9 cellular contexts compared by ENCODE assay signal in genomic region chr11:61295596-61295926, GRCh38. TPM values are rescaled to one million over a fixed set of nuclear protein-coding genes. Genes with fewer than 3 reads are reported as not detected.
A peak's percentile ranks its signal among the peaks of the same experiment; 100 is the strongest.
DNase-seq lines count a peak whose midpoint lies in the region; ATAC-seq and TF ChIP-seq lines count a peak whose summit lies in the region.
"Had no signal": no experiment of that assay in that cellular context is flagged by ENCODE, and none has a peak within 500 bp of the region (broad histone marks: within the 10 kb centered on the region; RNA-seq: fewer than 3 reads in every experiment).

No MANE protein-coding gene starts in this region.

- H3K36me3 ChIP-seq in SK-N-SH (replicated peaks in 1 of 2; ENCODE audit: control insufficient read depth in 1 of 2, insufficient read depth in 2 of 2, low read length in 1 of 2) (peaks cover 3 to 27% of the 10 kb centered on the region in 2 experiments), stomach (peaks cover 14 to 30% (median 26%) of the 10 kb centered on the region in 4 donors)

- no peak for TF ChIP-seq RAD21 in SK-N-SH (IDR thresholded peaks at IDR 0.05; ENCODE audit: low read length)

- H3K4me2 ChIP-seq in SK-N-SH, result peak overlapping the region; percentile 97

- DNase-seq in SK-N-SH (no peak), stomach (peak; percentile 34), caudate nucleus (lab: John Stamatoyannopoulos, UW) (no peak)
- DNase-seq in activated CD8-positive, alpha-beta T cell treated with anti-CD3 and anti-CD28 coated beads for 36 hours, result no peak
- DNase-seq: SW 1271 had no signal

- POLR2A ChIA-PET in SK-N-SH (lab: Yijun Ruan, JAX), result interaction anchor here (0.6 to 0.8 kb wide), 2 partner anchors 66 to 119 kb away, joined by 3 to 9 read pairs; partner anchors contain the start of genes CYB561A3 and TMEM138
- POLR2A ChIA-PET in activated CD8-positive, alpha-beta T cell treated with anti-CD3 and anti-CD28 coated beads for 36 hours (lab: Charles Lee), result interaction anchor here (0.7 to 4.3 kb wide), 7 partner anchors 13 to 133 kb away, joined by 3 to 26 read pairs (median 20); partner anchors contain the start of genes DDB1 and TKFC

- H3K4me3 ChIP-seq in SK-N-SH (ENCODE audit: low read depth in 2 of 2, low read length in 1 of 2) (peak overlapping the region; percentile 55 to 69; a peak in 2 of 4 replicates), iPS-18c (ENCODE audit: insufficient read depth, low read depth, low read length) (peak overlapping the region; percentile 73; the same call in 1 of the 2 replicates), stomach (peak overlapping the region; percentile 48 to 69 (median 62))

- peaks cover 5% of the 10 kb centered on the region for H3K27me3 Mint-ChIP-seq in activated CD8-positive, alpha-beta T cell treated with anti-CD3 and anti-CD28 coated beads for 36 hours

- whole genome bisulfite sequencing in SK-N-SH (ENCODE audit: low lambda C conversion rate), result 97% methylated on average over 6 of the region's 12 CpGs
- 45 to 88% (median 57%) methylated on average over 3 to 12 of the region's 12 CpGs for WGBS in stomach, 5 donors

- H3K9me2 ChIP-seq in SK-N-SH, result no peaks in the 10 kb centered on the region

- H3K4me3 Mint-ChIP-seq in activated CD8-positive, alpha-beta T cell treated with anti-CD3 and anti-CD28 coated beads for 36 hours, result peak overlapping the region; percentile 92

- CTCF ChIA-PET in SK-N-SH (lab: Yijun Ruan, JAX), result interaction anchor here (0.7 to 2.0 kb wide), 5 partner anchors 41 to 464 kb away, joined by 3 to 8 read pairs (median 5); no protein-coding TSS in a partner anchor
- CTCF ChIA-PET in activated CD8-positive, alpha-beta T cell treated with anti-CD3 and anti-CD28 coated beads for 36 hours (lab: Charles Lee), result interaction anchor here (1.4 to 3.2 kb wide), 6 partner anchors 16 to 464 kb away, joined by 3 to 23 read pairs (median 7); no protein-coding TSS in a partner anchor

- H3K9me3 Mint-ChIP-seq in activated CD8-positive, alpha-beta T cell treated with anti-CD3 and anti-CD28 coated beads for 36 hours, result no peaks in the 10 kb centered on the region

- H2AFZ ChIP-seq in SK-N-SH (ENCODE audit: low read depth), result no peak overlapping the region

- TF ChIP-seq CTCF in SK-N-SH (IDR thresholded peaks at IDR 0.05) (no peak), stomach (IDR thresholded peaks at IDR 0.05) (no peak)
- TF ChIP-seq CTCF in activated CD8-positive, alpha-beta T cell treated with anti-CD3 and anti-CD28 coated beads for 36 hours (IDR thresholded peaks at IDR 0.05), result no peak

- H3K9me3 ChIP-seq in SK-N-SH, result no peaks in the 10 kb centered on the region
- no peaks in the 10 kb centered on the region for H3K9me3 ChIP-seq in iPS-18c (ENCODE audit: control insufficient read depth, insufficient read depth, low read length)
- H3K9me3 ChIP-seq in stomach, result no peaks in the 10 kb centered on the region

- peaks cover 44% of the 10 kb centered on the region for H3K4me1 Mint-ChIP-seq in activated CD8-positive, alpha-beta T cell treated with anti-CD3 and anti-CD28 coated beads for 36 hours (ENCODE audit: low read depth)

- H4K20me1 ChIP-seq in SK-N-SH (ENCODE audit: insufficient read depth), result 0 out of 2 replicates have a peak, but pooled peaks cover 6% of the 10 kb centered on the region

- no peak for TF ChIP-seq POLR2A in stomach (IDR thresholded peaks at IDR 0.05)

- ATAC-seq in SK-N-SH treated with all-trans-retinoic acid at 6 μM for 48 hours (no peak), GM19395 (IDR thresholded peaks at IDR 0.05; ENCODE audit: unreplicated experiment) (no peak), HG02759 (IDR thresholded peaks at IDR 0.05; ENCODE audit: unreplicated experiment) (no peak)
- ATAC-seq in activated CD8-positive, alpha-beta T cell treated with anti-CD3 and anti-CD28 coated beads for 36 hours, result no peak

- TF ChIP-seq EP300 in SK-N-SH (IDR thresholded peaks at IDR 0.05; ENCODE audit: borderline replicate concordance in 1 of 2, low read depth in 1 of 2, low read length in 1 of 2) (no peak), stomach (IDR thresholded peaks at IDR 0.05) (no peak)

- peaks cover 47% of the 10 kb centered on the region for H3K36me3 Mint-ChIP-seq in activated CD8-positive, alpha-beta T cell treated with anti-CD3 and anti-CD28 coated beads for 36 hours (ENCODE audit: low read depth)

- H3K27me3 ChIP-seq in SK-N-SH (ENCODE audit: insufficient read depth) (no peaks in the 10 kb centered on the region), stomach (peaks cover 0 to 44% (median 19%) of the 10 kb centered on the region in 3 donors)

- peaks cover 16 to 23% of the 10 kb centered on the region in 2 experiments; a peak in 2 of 4 replicates for H3K4me1 ChIP-seq in SK-N-SH (ENCODE audit: control insufficient read depth in 1 of 2, insufficient read depth in 2 of 2, low read depth in 1 of 2, low read length in 1 of 2)
- H3K4me1 ChIP-seq in stomach, result peaks cover 24 to 46% (median 34%) of the 10 kb centered on the region in 4 donors

- H3K27ac ChIP-seq in SK-N-SH (ENCODE audit: low read depth in 2 of 2, low read length in 1 of 2) (no peak overlapping the region), stomach (peak overlapping the region in 2 of 5 donors; percentile 28 to 66), caudate nucleus (ENCODE audit: low read depth, low read length) (no peak overlapping the region)

- no peak overlapping the region for H3K27ac Mint-ChIP-seq in activated CD8-positive, alpha-beta T cell treated with anti-CD3 and anti-CD28 coated beads for 36 hours

- no peak overlapping the region for H3K9ac ChIP-seq in SK-N-SH

- peaks cover 17% of the 10 kb centered on the region for H3F3A ChIP-seq in SK-N-SH (replicated peaks; ENCODE audit: insufficient read depth)

- no peaks in the 10 kb centered on the region for H3K79me2 ChIP-seq in SK-N-SH (ENCODE audit: insufficient read depth)

- intact Hi-C loops in activated CD8-positive, alpha-beta T cell treated with anti-CD3 and anti-CD28 coated beads for 36 hours (cut with micrococcal nuclease), result no loop called here
- intact Hi-C loops in stomach (cut with DNase I; ENCODE audit: low total_unique reads), result no loop called here

TF ChIP-seq in SK-N-SH treated with all-trans-retinoic acid at 6 μM for 48 hours, 23 proteins besides CTCF, POLR2A, EP300 and RAD21:
- TF ChIP-seq GLIS3 (CRISPR knock-in tag; IDR thresholded peaks at IDR 0.05) (no peak), PPARA (CRISPR knock-in tag; IDR thresholded peaks at IDR 0.05; ENCODE audit: borderline replicate concordance) (no peak), ZNF70 (CRISPR knock-in tag; IDR thresholded peaks at IDR 0.05) (no peak), TSHZ2 (CRISPR knock-in tag; IDR thresholded peaks at IDR 0.05) (no peak), ESRRG (CRISPR knock-in tag; IDR thresholded peaks at IDR 0.05) (no peak), ZFP3 (CRISPR knock-in tag; IDR thresholded peaks at IDR 0.05) (no peak), ISL1 (CRISPR knock-in tag; IDR thresholded peaks at IDR 0.05) (no peak), ZNF565 (CRISPR knock-in tag; conservative IDR thresholded peaks at IDR 0.05; ENCODE audit: low read depth) (no peak)

RNA-seq across cellular contexts. Expression of gene VWCE, which starts 0.4 kb away (rescaled TPM):
- 3.4 and 5.0 TPM in 2 replicates for polyA plus RNA-seq in SK-N-SH (2012; rRNA removed)
- polyA plus RNA-seq in SK-N-SH (2012; cell fraction: cytosol; rRNA removed), result 0.82 and 1.6 TPM in 2 replicates
- 24.9 and 31.4 TPM in 2 replicates for polyA plus RNA-seq in SK-N-SH (2012; cell fraction: nucleus; rRNA removed)
- total RNA-seq in activated CD8-positive, alpha-beta T cell treated with anti-CD3 and anti-CD28 coated beads for 36 hours, result 10 to 100 TPM; 23.3 to 25.8 TPM
- 1 to 10 TPM in 2 of 5 donors, under 1 TPM in 1, not detected in 2; 0.45 to 4.6 (median 1.6) TPM for total RNA-seq in stomach
- polyA plus RNA-seq in stomach, result 1 to 10 TPM in 1 of 3 donors, under 1 TPM in 2; 0.76 to 1.2 (median 0.93) TPM

RNA-seq across cellular contexts. Expression of gene DDB1, which starts 37.3 kb away (rescaled TPM):
- polyA plus RNA-seq in SK-N-SH (2012; rRNA removed) (170 and 224 TPM in 2 replicates), stomach (10 to 100 TPM; 73.9 to 77.0 (median 74.2) TPM)
- polyA plus RNA-seq in SK-N-SH (2012; cell fraction: cytosol; rRNA removed), result 165 and 169 TPM in 2 replicates
- polyA plus RNA-seq in SK-N-SH (2012; cell fraction: nucleus; rRNA removed), result 146 and 236 TPM in 2 replicates
- 100 to 1,000 TPM; 269 to 270 TPM for total RNA-seq in activated CD8-positive, alpha-beta T cell treated with anti-CD3 and anti-CD28 coated beads for 36 hours
- total RNA-seq in stomach, result 100 to 1,000 TPM in 4 of 5 donors, 10 to 100 TPM in 1; 44.2 to 489 (median 152) TPM

RNA-seq across cellular contexts. Expression of gene TKFC, which starts 37.5 kb away (rescaled TPM):
- polyA plus RNA-seq in SK-N-SH (2012; rRNA removed) (71.0 and 72.0 TPM in 2 replicates), stomach (10 to 100 TPM; 28.0 to 42.9 (median 41.3) TPM)
- polyA plus RNA-seq in SK-N-SH (2012; cell fraction: cytosol; rRNA removed), result 20.5 and 34.1 TPM in 2 replicates
- polyA plus RNA-seq in SK-N-SH (2012; cell fraction: nucleus; rRNA removed), result 253 and 263 TPM in 2 replicates
- total RNA-seq in activated CD8-positive, alpha-beta T cell treated with anti-CD3 and anti-CD28 coated beads for 36 hours, result 10 to 100 TPM; 79.1 to 86.3 TPM
- 100 to 1,000 TPM in 1 of 5 donors, 10 to 100 TPM in 4; 20.6 to 136 (median 63.9) TPM for total RNA-seq in stomach

RNA-seq across cellular contexts. Expression of gene PGA5, which starts 54.6 kb away (rescaled TPM):
- polyA plus RNA-seq in SK-N-SH (2012; rRNA removed), result 0.23 TPM in 1 of 2 replicates, not detected in the other
- polyA plus RNA-seq in SK-N-SH (2012; cell fraction: cytosol; rRNA removed), result 0.01 TPM in 1 of 2 replicates, not detected in the other
- 0.07 and 0.13 TPM in 2 replicates for polyA plus RNA-seq in SK-N-SH (2012; cell fraction: nucleus; rRNA removed)
- total RNA-seq in activated CD8-positive, alpha-beta T cell treated with anti-CD3 and anti-CD28 coated beads for 36 hours, result not detected
- 1,000 to 10,000 TPM in 2 of 5 donors, 100 to 1,000 TPM in 1, 10 to 100 TPM in 1, 1 to 10 TPM in 1; 5.9 to 5,713 (median 190) TPM for total RNA-seq in stomach
- polyA plus RNA-seq in stomach, result 1,000 to 10,000 TPM; 1,014 to 6,178 (median 3,688) TPM

Comparison
In these comparisons a context has a peak if more than half of its experiments do, and no peak if none do; other contexts are left out.
1. RNA of gene VWCE, which starts 0.4 kb away (total RNA-seq): 23.3 to 25.8 TPM in activated CD8-positive, alpha-beta T cell treated with anti-CD3 and anti-CD28 coated beads for 36 hours; 0.45 to 4.6 TPM in stomach; every median in the first group is over 4 times any median in the second.
2. Peak in every context shown above with its lines, with median percentiles within 50 percentile points of each other: H3K4me3 ChIP-seq.